ENCODE assay signal across 32 cellular contexts in the genomic region with DNA sequence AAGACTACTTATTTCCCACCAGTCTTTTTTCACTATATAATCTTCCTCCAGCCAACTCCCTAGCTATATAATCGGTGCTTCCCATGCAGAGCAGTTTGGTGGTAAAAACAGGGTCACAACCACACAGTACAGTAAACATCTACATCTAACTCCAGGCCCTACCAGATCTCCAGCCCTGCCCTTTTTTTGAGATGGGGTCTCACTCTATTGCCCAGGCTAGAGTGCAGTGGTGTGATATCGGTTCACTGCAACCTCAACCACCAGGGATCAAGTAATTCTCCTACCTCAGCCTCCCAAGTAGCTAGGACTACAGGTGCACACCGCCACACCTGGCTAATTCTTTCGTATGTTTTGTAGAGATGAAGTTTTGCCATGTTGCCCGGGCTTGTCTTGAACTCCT. TPM values are rescaled to one million over a fixed set of nuclear protein-coding genes. Genes with fewer than 3 reads are reported as not detected.
DNase-seq lines count a peak whose midpoint lies in the region; ATAC-seq, FAIRE-seq and TF ChIP-seq lines count a peak whose summit lies in the region.
"Had no signal": no experiment of that assay in that cellular context is flagged by ENCODE, and none has a peak within 500 bp of the region (broad histone marks: within the 10 kb centered on the region; RNA-seq: fewer than 3 reads in every experiment).

No MANE protein-coding gene starts in this region.

- H3K9me3 ChIP-seq in HEK293 (ENCODE audit: control insufficient read depth, insufficient read depth, low read depth, low read length) (no peaks in the 10 kb centered on the region), K562 (replicated peaks; ENCODE audit: control insufficient read depth, insufficient read depth, low read depth, low read length) (no peaks in the 10 kb centered on the region), upper lobe of right lung (no peaks in the 10 kb centered on the region)
- H3K9me3 ChIP-seq: A549; BE2C; BLaER1; BLaER1 treated with 17β-estradiol and CSF1 and Interleukin-3, amounts not matched to agents 10 nM and 100 nM; Caco-2 had no signal

- ATAC-seq in K562 (no peak), upper lobe of right lung (no peak)
- ATAC-seq: A549; CD8-positive, alpha-beta T cell had no signal

- H3K4me2 ChIP-seq in K562 (ENCODE audit: insufficient read depth, low read length) = no peak overlapping the region
- H3K4me2 ChIP-seq: A549; BLaER1; BLaER1 treated with 17β-estradiol and CSF1 and Interleukin-3, amounts not matched to agents 10 nM and 100 nM had no signal

- no peak for TF ChIP-seq EP300 in K562 (IDR thresholded peaks at IDR 0.05; ENCODE audit: low read length)

- H3K9me1 ChIP-seq in K562 (ENCODE audit: control insufficient read depth, insufficient read depth, low read length) = no peaks in the 10 kb centered on the region

- H2AFZ ChIP-seq in K562 (ENCODE audit: low read depth, low read length) = no peak overlapping the region

- TF ChIP-seq POLR2A in K562 (conservative IDR thresholded peaks at IDR 0.05) = no peak

- intact Hi-C loops in K562 (cut with micrococcal nuclease) (no loop called here), upper lobe of right lung (cut with DNase I) (no loop called here)

- H3K27ac ChIP-seq in HEK293 (ENCODE audit: extremely low read depth, low read depth, low read length) = no peak overlapping the region; the same call in 1 of the 2 replicates
- no peak overlapping the region for H3K27ac ChIP-seq in K562 (ENCODE audit: extremely low read depth, low read depth, low read length)
- H3K27ac ChIP-seq in upper lobe of right lung = no peak overlapping the region
- H3K27ac ChIP-seq: 22Rv1; A549; BLaER1; BLaER1 treated with 17β-estradiol and CSF1 and Interleukin-3, amounts not matched to agents 10 nM and 100 nM; C4-2B had no signal

- H4K20me1 ChIP-seq in K562 (replicated peaks; ENCODE audit: control insufficient read depth, insufficient read depth, low read length) = no peaks in the 10 kb centered on the region
- H4K20me1 ChIP-seq: BLaER1 had no signal

- DNase-seq in K562 (ENCODE audit: extremely low read depth in 1 of 4, low spot score in 3 of 4) (no peak), urothelium cell line (ENCODE audit: low spot score) (no peak), upper lobe of right lung (no peak), hepatic stellate cell (ENCODE audit: low spot score) (no peak), G401 (ENCODE audit: low spot score) (no peak)
- DNase-seq: 8988T; ACHN; BE2C; C1 segment of cervical spinal cord; Caco-2; Calu3; CD4-positive, alpha-beta memory T cell; CD4-positive, alpha-beta T cell; CD4-positive, CD25-positive, alpha-beta regulatory T cell; CD8-positive, alpha-beta memory T cell; CD8-positive, alpha-beta T cell; COR-L47; DMS 273 treated with DMSO at 0.1 percent for 48 hours; DMS153; DMS53; DMS79; DMS79 treated with DMSO at 0.1 percent for 48 hours; DND-41; EL had no signal

- H3K36me3 ChIP-seq in HEK293 (ENCODE audit: control insufficient read depth in 2 of 2, insufficient read depth in 1 of 2, low read length in 2 of 2) (no peaks in the 10 kb centered on the region), K562 (ENCODE audit: control insufficient read depth, insufficient read depth, low read length) (no peaks in the 10 kb centered on the region), upper lobe of right lung (no peaks in the 10 kb centered on the region)
- H3K36me3 ChIP-seq: BE2C; BLaER1; BLaER1 treated with 17β-estradiol and CSF1 and Interleukin-3, amounts not matched to agents 10 nM and 100 nM had no signal

- in situ Hi-C loops in K562 (cut with MboI) = no loop called here
- in situ Hi-C loops in G401 (cut with HindIII; ENCODE audit: low sequenced_read_pairs) = no loop called here

- no peak for TF ChIP-seq RAD21 in K562 (CRISPR knock-in tag; conservative IDR thresholded peaks at IDR 0.05 in 1 of 2, IDR thresholded peaks at IDR 0.05 in 1 of 2)

- TF ChIP-seq CTCF in HEK293 (tag by site-specific recombination; IDR thresholded peaks at IDR 0.05) (no peak), K562 (IDR thresholded peaks at IDR 0.05 in 2 of 3, conservative IDR thresholded peaks at IDR 0.05 in 1 of 3; ENCODE audit: insufficient read depth in 2 of 3, low read depth in 1 of 3, low read length in 3 of 3) (no peak), upper lobe of right lung (IDR thresholded peaks at IDR 0.05) (no peak)

- H3K27me3 ChIP-seq in K562 (ENCODE audit: control insufficient read depth in 2 of 2, insufficient read depth in 2 of 2, low read length in 2 of 2) = peaks cover 11 to 36% of the 10 kb centered on the region in 2 experiments
- no peaks in the 10 kb centered on the region for H3K27me3 ChIP-seq in upper lobe of right lung
- H3K27me3 ChIP-seq: BE2C, BLaER1 had no signal

- no peak for FAIRE-seq in K562 (lab: Jason Lieb, UNC)
- peak; percentile 70 for FAIRE-seq in urothelium cell line (lab: Jason Lieb, UNC)
- FAIRE-seq: A204.1, A549, D721Med had no signal

- no peak overlapping the region for H3K4me3 ChIP-seq in HEK293 (ENCODE audit: low read depth, low read length)
- no peak overlapping the region for H3K4me3 ChIP-seq in K562
- H3K4me3 ChIP-seq in upper lobe of right lung = no peak overlapping the region
- H3K4me3 ChIP-seq: A549; BLaER1; BLaER1 treated with 17β-estradiol and CSF1 and Interleukin-3, amounts not matched to agents 10 nM and 100 nM had no signal

- no TSS peak for BruUV-seq in K562 (replicated peaks; lab: Mats Ljungman, UMichigan)

- H3K79me2 ChIP-seq in K562 (ENCODE audit: control insufficient read depth, insufficient read depth, low read length) = no peaks in the 10 kb centered on the region

- POLR2A ChIA-PET in HEK293 (lab: Yijun Ruan, JAX) (no interaction called here), K562 (lab: Yijun Ruan, JAX) (no interaction called here)

- peaks cover 36% of the 10 kb centered on the region for H3K4me1 ChIP-seq in HEK293 (ENCODE audit: control insufficient read depth, insufficient read depth, low read length)
- peaks cover 0 to 11% of the 10 kb centered on the region in 2 experiments; a peak in 3 of 5 replicates for H3K4me1 ChIP-seq in K562 (replicated peaks in 1 of 2; ENCODE audit: control insufficient read depth in 2 of 2, insufficient read depth in 2 of 2, low read length in 2 of 2)
- peaks cover 19% of the 10 kb centered on the region for H3K4me1 ChIP-seq in upper lobe of right lung

- CTCF ChIA-PET in HEK293 (lab: Yijun Ruan, JAX) (interaction anchor here (0.7 kb wide), 1 partner anchor 431 kb away, joined by 3 read pairs; no protein-coding TSS in a partner anchor), K562 (lab: Yijun Ruan, JAX; ENCODE audit: low intra/inter-chr PET ratio) (no interaction called here)

- no peak overlapping the region for H3K9ac ChIP-seq in K562 (ENCODE audit: insufficient read depth in 1 of 2, low read depth in 2 of 2, low read length in 2 of 2)
- H3K9ac ChIP-seq: BLaER1; BLaER1 treated with 17β-estradiol and CSF1 and Interleukin-3, amounts not matched to agents 10 nM and 100 nM had no signal

- WGBS in K562 (ENCODE audit: insufficient coverage, low coverage, missing lambda C conversion rate) = 2% methylated on average over 5 of the region's 5 CpGs

TF ChIP-seq in HEK293, 187 proteins besides CTCF, POLR2A, EP300 and RAD21 (continues in another document):
- TF ChIP-seq ZFHX2 (tag by site-specific recombination; conservative IDR thresholded peaks at IDR 0.05) (no peak), ZNF121 (tag by site-specific recombination; IDR thresholded peaks at IDR 0.05) (peak; percentile 96)

TF ChIP-seq in K562, 482 proteins besides CTCF, POLR2A, EP300 and RAD21:
- TF ChIP-seq SRSF3 (IDR thresholded peaks at IDR 0.05; ENCODE audit: insufficient read depth, low read length) = no peak
- TF ChIP-seq MYNN (IDR thresholded peaks at IDR 0.05) = no peak
- no peak for TF ChIP-seq MYNN (CRISPR knock-in tag; IDR thresholded peaks at IDR 0.05)
- TF ChIP-seq ZNF121 (CRISPR knock-in tag; conservative IDR thresholded peaks at IDR 0.05) = peak; percentile 49

RNA-seq across cellular contexts. Expression of a gene that starts 49.1 kb away (rescaled TPM):
- 47.5 and 98.2 TPM in 2 replicates for total RNA-seq in K562 (2011; cell fraction: chromatin; rRNA removed; ENCODE audit: low replicate concordance)
- total RNA-seq in K562 (2011; cell fraction: nucleolus; rRNA removed) = 56.7 and 69.2 TPM in 2 replicates
- total RNA-seq in K562 (2011; cell fraction: nucleoplasm; rRNA removed) = 49.1 and 56.6 TPM in 2 replicates
- total RNA-seq in K562 (2014; rRNA removed) (26.9 and 31.6 TPM in 2 replicates), K562 (2014; rRNA removed; fragmentation: Illumina TruSeq; extraction: Trizol) (13.4 and 14.2 TPM in 2 replicates), K562 (2015; rRNA removed; fragmentation: Illumina TruSeq; extraction: Trizol) (14.1 and 14.3 TPM in 2 replicates), K562 (2021) (78.3 and 84.2 TPM in 2 replicates), upper lobe of right lung (58.8 TPM)
- polyA plus RNA-seq in K562 (2011; rRNA removed) (6.4 and 14.8 TPM in 2 replicates), K562 (2014; fragmentation: Illumina TruSeq; extraction: Trizol) (14.4 and 30.2 TPM in 2 replicates), K562 (2014; fragmentation: Nextera tagmentation; extraction: Ambion mirVana) (1 to 10 TPM; 1.5 to 2.3 TPM), K562 (2014; rRNA removed) (21.1 and 25.2 TPM in 2 replicates)
- 8.4 and 9.7 TPM in 2 replicates for polyA plus RNA-seq in K562 (2011; cell fraction: cytosol; rRNA removed)
- polyA plus RNA-seq in K562 (2011; cell fraction: nucleus; rRNA removed) = 34.5 and 47.6 TPM in 2 replicates
- 33.7 and 52.9 TPM in 2 replicates for polyA plus RNA-seq in K562 (2012)
- 32.3 and 47.1 TPM in 2 replicates for polyA minus RNA-seq in K562 (2011; rRNA and poly(A)+ RNA removed)
- polyA minus RNA-seq in K562 (2011; cell fraction: cytosol; rRNA and poly(A)+ RNA removed) = 34.6 and 56.1 TPM in 2 replicates
- polyA minus RNA-seq in K562 (2011; cell fraction: nucleus; rRNA and poly(A)+ RNA removed) = 45.1 and 56.8 TPM in 2 replicates
- 34.6 and 36.0 TPM in 2 replicates for total RNA-seq in G401 (2014; rRNA removed; shearing (Covaris generic))
